1 cellular context compared by ENCODE assay signal in genomic region chr7:30468791-30469190, GRCh38.
TF ChIP-seq lines count a peak whose summit lies in the region.

No MANE protein-coding gene starts in this region.

TF ChIP-seq in endothelial cell of umbilical vein, 7 proteins besides CTCF, POLR2A, EP300 and RAD21:
- no peak for TF ChIP-seq JUN (IDR thresholded peaks at IDR 0.05; ENCODE audit: borderline replicate concordance, insufficient read depth, insufficient read length, low read depth)
